In genomic region chr16:69711115-69711740, GRCh38 we compare ENCODE assay signal across 11 cellular contexts. TPM values are rescaled to one million over a fixed set of nuclear protein-coding genes. Genes with fewer than 3 reads are reported as not detected.
DNase-seq lines count a peak whose midpoint lies in the region; ATAC-seq and TF ChIP-seq lines count a peak whose summit lies in the region.
"Had no signal": no experiment of that assay in that cellular context is flagged by ENCODE, and none has a peak within 500 bp of the region (broad histone marks: within the 10 kb centered on the region; RNA-seq: fewer than 3 reads in every experiment).

No MANE protein-coding gene starts in this region.

- H3K9me3 ChIP-seq in upper lobe of right lung, result no peaks in the 10 kb centered on the region

- H3K27ac ChIP-seq in upper lobe of right lung, result no peak overlapping the region

- H3K4me3 Mint-ChIP-seq in WTC11, result no peak overlapping the region
- H3K4me3 Mint-ChIP-seq: naive thymus-derived CD8-positive, alpha-beta T cell had no signal

- no peaks in the 10 kb centered on the region for H3K4me1 ChIP-seq in upper lobe of right lung

- H3K4me1 Mint-ChIP-seq in WTC11, result 0 out of 2 replicates have a peak, but pooled peaks cover 6% of the 10 kb centered on the region

- no peaks in the 10 kb centered on the region for H3K27me3 ChIP-seq in upper lobe of right lung

- intact Hi-C loops in upper lobe of right lung (cut with DNase I), result loop anchor here (5.0 kb wide), 1 partner anchor 41 kb away; the partner anchor contains the start of gene NOB1

- peaks cover 49% of the 10 kb centered on the region for H3K36me3 ChIP-seq in upper lobe of right lung

- H3K9me3 Mint-ChIP-seq in WTC11, result no peaks in the 10 kb centered on the region
- H3K9me3 Mint-ChIP-seq: naive thymus-derived CD8-positive, alpha-beta T cell had no signal

- H3K4me3 ChIP-seq in upper lobe of right lung, result no peak overlapping the region

- no peak overlapping the region for H3K27ac Mint-ChIP-seq in WTC11

- POLR2A ChIA-PET in WTC11 (lab: Charles Lee), result interaction anchor here (1.1 kb wide), 1 partner anchor 43 kb away, joined by 5 read pairs; the partner anchor contains the start of gene NOB1

- ATAC-seq in upper lobe of right lung (peak; percentile 70), WTC11 (no peak)
- ATAC-seq: naive thymus-derived CD8-positive, alpha-beta T cell had no signal

- DNase-seq in stimulated activated CD4-positive, alpha-beta T cell treated with anti-CD3 and anti-CD28 coated beads, Interleukin-15, amount 100 ng/mL, for 24 hours, result peak; percentile 19
- DNase-seq in stimulated activated CD4-positive, alpha-beta T cell treated with anti-CD3 and anti-CD28 coated beads, Interleukin-4, amount 100 ng/mL, for 1 hour, result no peak
- peak; percentile 54 for DNase-seq in astrocyte of the hippocampus (ENCODE audit: low read depth, low spot score)
- DNase-seq in kidney tubule cell (ENCODE audit: low spot score), result peak; percentile 88
- peak; percentile 64 for DNase-seq in upper lobe of right lung
- DNase-seq in NK-92 (lab: John Stamatoyannopoulos, UW; ENCODE audit: unreplicated experiment), result no peak
- DNase-seq in NCI-H2171 (lab: John Stamatoyannopoulos, UW), result no peak
- no peak for DNase-seq in WTC11 (ENCODE audit: low spot score)
- DNase-seq: COR-L47; KBM-7; naive thymus-derived CD8-positive, alpha-beta T cell had no signal

- CTCF ChIA-PET in WTC11 (lab: Charles Lee), result interaction anchor here (1.4 kb wide), 1 partner anchor 43 kb away, joined by 6 read pairs; the partner anchor contains the start of gene NOB1

- no peaks in the 10 kb centered on the region for H3K27me3 Mint-ChIP-seq in WTC11 (ENCODE audit: low read depth)
- H3K27me3 Mint-ChIP-seq: naive thymus-derived CD8-positive, alpha-beta T cell had no signal

- TF ChIP-seq CTCF in upper lobe of right lung (IDR thresholded peaks at IDR 0.05) (no peak), WTC11 (IDR thresholded peaks at IDR 0.05) (no peak)

- no peaks in the 10 kb centered on the region for H3K36me3 Mint-ChIP-seq in WTC11

TF ChIP-seq in WTC11, 78 proteins besides CTCF, POLR2A, EP300 and RAD21:
- TF ChIP-seq JAZF1 (CRISPR knock-in tag; IDR thresholded peaks at IDR 0.05) (no peak), ESRRA (CRISPR knock-in tag; IDR thresholded peaks at IDR 0.05; ENCODE audit: borderline replicate concordance) (no peak), ARID4B (CRISPR knock-in tag; IDR thresholded peaks at IDR 0.05; ENCODE audit: borderline replicate concordance) (no peak), ATF3 (CRISPR knock-in tag; conservative IDR thresholded peaks at IDR 0.05) (no peak), PREB (CRISPR knock-in tag; IDR thresholded peaks at IDR 0.05; ENCODE audit: borderline replicate concordance) (no peak), ZSCAN18 (CRISPR knock-in tag; IDR thresholded peaks at IDR 0.05) (no peak), E2F1 (CRISPR knock-in tag; IDR thresholded peaks at IDR 0.05) (no peak), ELF4 (CRISPR knock-in tag; IDR thresholded peaks at IDR 0.05; ENCODE audit: low read depth) (no peak), TEAD1 (CRISPR knock-in tag; IDR thresholded peaks at IDR 0.05) (no peak), RELA (CRISPR knock-in tag; IDR thresholded peaks at IDR 0.05; ENCODE audit: borderline replicate concordance) (no peak)

RNA-seq across cellular contexts. Expression of gene NQO1, which starts 15.1 kb away (rescaled TPM):
- total RNA-seq in upper lobe of right lung, result 77.7 TPM
- 32.6 to 38.9 TPM (median 34.7 TPM) in 3 replicates for total RNA-seq in WTC11 (2021)

RNA-seq across cellular contexts. Expression of gene NOB1, which starts 43.5 kb away (rescaled TPM):
- total RNA-seq in upper lobe of right lung (32.0 TPM), WTC11 (2021) (80.3 to 88.0 TPM (median 81.7 TPM) in 3 replicates)

RNA-seq across cellular contexts. Expression of gene WWP2, which starts 50.9 kb away (rescaled TPM):
- total RNA-seq in upper lobe of right lung, result 71.9 TPM
- 37.9 to 39.1 TPM (median 39.0 TPM) in 3 replicates for total RNA-seq in WTC11 (2021)

Comparison
In these comparisons a context has a peak if more than half of its experiments do, and no peak if none do; other contexts are left out.
1. DNase-seq: peak in stimulated activated CD4-positive, alpha-beta T cell treated with anti-CD3 and anti-CD28 coated beads, Interleukin-15, amount 100 ng/mL, for 24 hours (single experiment), astrocyte of the hippocampus (single experiment), kidney tubule cell (single experiment) and upper lobe of right lung (single experiment); none in stimulated activated CD4-positive, alpha-beta T cell treated with anti-CD3 and anti-CD28 coated beads, Interleukin-4, amount 100 ng/mL, for 1 hour (single experiment), NK-92 (single experiment), NCI-H2171 (single experiment) and WTC11 (single experiment).